1 cellular context compared by ENCODE assay signal in genomic region chr3:52792413-52792812, GRCh38.
TF ChIP-seq lines count a peak whose summit lies in the region.

No MANE protein-coding gene starts in this region.

TF ChIP-seq in K562, 482 proteins besides CTCF, POLR2A, EP300 and RAD21:
- TF ChIP-seq POLR3G (IDR thresholded peaks at IDR 0.05; ENCODE audit: extremely low read depth, insufficient read length, insufficient replicate concordance) (no peak), CTCFL (IDR thresholded peaks at IDR 0.05; ENCODE audit: borderline replicate concordance, insufficient read depth, low read depth, low read length, poor library complexity, severe bottlenecking) (peak; percentile 17)
